ENCODE assay signal across 8 cellular contexts in genomic region chr7:87933605-87933952, GRCh38. TPM values are rescaled to one million over a fixed set of nuclear protein-coding genes. Genes with fewer than 3 reads are reported as not detected.
DNase-seq lines count a peak whose midpoint lies in the region; ATAC-seq and TF ChIP-seq lines count a peak whose summit lies in the region.

No MANE protein-coding gene starts in this region.

- H3K27me3 ChIP-seq in mononuclear cell (ENCODE audit: insufficient read depth, low read length), result peaks cover 5% of the 10 kb centered on the region

- peaks cover 13% of the 10 kb centered on the region for H3K4me1 ChIP-seq in mononuclear cell (ENCODE audit: insufficient read depth, low read length)

- DNase-seq in astrocyte of the cerebellum (ENCODE audit: low read depth) (no peak), epidermal melanocyte (ENCODE audit: insufficient read length, low spot score) (no peak), islet precursor cell (no peak)
- no peak for DNase-seq in activated CD4-positive, CD25-positive, alpha-beta regulatory T cell treated with anti-CD3 and anti-CD28 coated beads, Interleukin-2, amount 50 U/mL, for 72 hours

- H3K4me3 ChIP-seq in astrocyte of the cerebellum (ENCODE audit: low read depth, low read length), result peak overlapping the region; percentile 70
- H3K4me3 ChIP-seq in mononuclear cell (ENCODE audit: low read length), result peak overlapping the region; percentile 55

- no peaks in the 10 kb centered on the region for H3K9me3 ChIP-seq in mononuclear cell (ENCODE audit: low read depth, low read length)

- TF ChIP-seq CTCF in astrocyte of the cerebellum (IDR thresholded peaks at IDR 0.05; ENCODE audit: low read depth, low read length, missing control alignments), result no peak

- ATAC-seq in GM18519 (IDR thresholded peaks at IDR 0.05; ENCODE audit: low FRiP score, unreplicated experiment), result peak; percentile 3
- ATAC-seq in HG03103 (IDR thresholded peaks at IDR 0.05; ENCODE audit: low read depth, unreplicated experiment), result peak; percentile 24
- ATAC-seq in GM18868 (IDR thresholded peaks at IDR 0.05; ENCODE audit: unreplicated experiment), result no peak

- in situ Hi-C loops in astrocyte of the cerebellum (cut with HindIII; ENCODE audit: low sequenced_read_pairs), result no loop called here

RNA-seq across cellular contexts. Expression of gene ADAM22, which starts 0.5 kb away (rescaled TPM):
- 0.94 TPM for total RNA-seq in mononuclear cell

RNA-seq across cellular contexts. Expression of gene DBF4, which starts 57.3 kb away (rescaled TPM):
- total RNA-seq in mononuclear cell, result 75.4 TPM

RNA-seq across cellular contexts. Expression of gene SLC25A40, which starts 57.4 kb away (rescaled TPM):
- 9.7 TPM for total RNA-seq in mononuclear cell
